ENCODE assay signal across 16 cellular contexts in genomic region chr5:179860301-179860700, GRCh38. TPM values are rescaled to one million over a fixed set of nuclear protein-coding genes. Genes with fewer than 3 reads are reported as not detected.
DNase-seq lines count a peak whose midpoint lies in the region; ATAC-seq and TF ChIP-seq lines count a peak whose summit lies in the region.
"Had no signal": no experiment of that assay in that cellular context is flagged by ENCODE, and none has a peak within 500 bp of the region (broad histone marks: within the 10 kb centered on the region; RNA-seq: fewer than 3 reads in every experiment).

No MANE protein-coding gene starts in this region.

- H3K27ac Mint-ChIP-seq in CD4-positive, CD25-positive, alpha-beta regulatory T cell = no peak overlapping the region
- no peak overlapping the region for H3K27ac Mint-ChIP-seq in activated naive CD8-positive, alpha-beta T cell treated with anti-CD3 and anti-CD28 coated beads, Interleukin-2, amount 10 ng/mL, durations not matched to agents 7 days and 5 days
- peak overlapping the region; percentile 44 for H3K27ac Mint-ChIP-seq in nephron progenitor cell

- ATAC-seq in CD4-positive, CD25-positive, alpha-beta regulatory T cell (ENCODE audit: low read depth in 2 of 2) = no peak
- no peak for ATAC-seq in activated naive CD8-positive, alpha-beta T cell treated with anti-CD3 and anti-CD28 coated beads, Interleukin-2, amount 10 ng/mL, durations not matched to agents 7 days and 5 days (ENCODE audit: low read depth)
- no peak for ATAC-seq in GM18519 (IDR thresholded peaks at IDR 0.05; ENCODE audit: low FRiP score, unreplicated experiment)
- ATAC-seq: heart right ventricle, Right ventricle myocardium inferior, sciatic nerve had no signal

- no peak for TF ChIP-seq POLR2A in lower leg skin (IDR thresholded peaks at IDR 0.05)

- H3K36me3 ChIP-seq in CD4-positive, CD25-positive, alpha-beta regulatory T cell (ENCODE audit: control insufficient read depth, insufficient read depth, low read length) = peaks cover 10% of the 10 kb centered on the region
- peaks cover 4% of the 10 kb centered on the region; the same call in 1 of the 2 replicates for H3K36me3 ChIP-seq in ES-I3 (ENCODE audit: insufficient read depth, low read length)

- no peak for TF ChIP-seq CTCF in nephron progenitor cell (IDR thresholded peaks at IDR 0.05)
- no peak for TF ChIP-seq CTCF in lower leg skin (IDR thresholded peaks at IDR 0.05)

- no peaks in the 10 kb centered on the region for H3K9me3 ChIP-seq in CD4-positive, CD25-positive, alpha-beta regulatory T cell (ENCODE audit: control insufficient read depth in 2 of 2, low read length in 2 of 2)
- no peaks in the 10 kb centered on the region; the same call in 1 of the 2 replicates for H3K9me3 ChIP-seq in ES-I3 (ENCODE audit: control insufficient read depth, insufficient read depth, low read length)

- H3K4me3 Mint-ChIP-seq in CD4-positive, CD25-positive, alpha-beta regulatory T cell = peak overlapping the region; percentile 74 to 99 (median 92)
- peak overlapping the region; percentile 12 for H3K4me3 Mint-ChIP-seq in activated naive CD8-positive, alpha-beta T cell treated with anti-CD3 and anti-CD28 coated beads, Interleukin-2, amount 10 ng/mL, durations not matched to agents 7 days and 5 days
- H3K4me3 Mint-ChIP-seq in nephron progenitor cell = peak overlapping the region; percentile 93

- H3K27me3 Mint-ChIP-seq in CD4-positive, CD25-positive, alpha-beta regulatory T cell = no peaks in the 10 kb centered on the region
- H3K27me3 Mint-ChIP-seq in activated naive CD8-positive, alpha-beta T cell treated with anti-CD3 and anti-CD28 coated beads, Interleukin-2, amount 10 ng/mL, durations not matched to agents 7 days and 5 days = no peaks in the 10 kb centered on the region
- peaks cover 10% of the 10 kb centered on the region for H3K27me3 Mint-ChIP-seq in nephron progenitor cell (ENCODE audit: low read depth, poor library complexity)

- peaks cover 10% of the 10 kb centered on the region for H3K36me3 Mint-ChIP-seq in CD4-positive, CD25-positive, alpha-beta regulatory T cell
- H3K36me3 Mint-ChIP-seq in activated naive CD8-positive, alpha-beta T cell treated with anti-CD3 and anti-CD28 coated beads, Interleukin-2, amount 10 ng/mL, durations not matched to agents 7 days and 5 days = peaks cover 15% of the 10 kb centered on the region
- H3K36me3 Mint-ChIP-seq in nephron progenitor cell (ENCODE audit: low read depth) = peaks cover 40% of the 10 kb centered on the region

- POLR2A ChIA-PET in activated naive CD8-positive, alpha-beta T cell treated with anti-CD3 and anti-CD28 coated beads, Interleukin-2, amount 10 ng/mL, durations not matched to agents 7 days and 5 days (lab: Charles Lee) = no interaction called here

- no peak for DNase-seq in CD4-positive, CD25-positive, alpha-beta regulatory T cell
- no peak for DNase-seq in activated naive CD8-positive, alpha-beta T cell treated with anti-CD3 and anti-CD28 coated beads, Interleukin-2, amount 10 ng/mL, durations not matched to agents 7 days and 5 days
- DNase-seq in nephron progenitor cell (no peak), mesenteric fat pad (ENCODE audit: low spot score) (no peak), NCI-H1417 treated with DMSO at 0.1 percent for 48 hours (lab: John Stamatoyannopoulos, UW) (no peak), lower leg skin (ENCODE audit: low spot score in 2 of 2) (no peak)
- DNase-seq: amniotic stem cell; effector CD8-positive, alpha-beta T cell; heart right ventricle; midbrain; NCI-H446 treated with DMSO at 0.1 percent for 48 hours had no signal

- H3K27ac ChIP-seq in CD4-positive, CD25-positive, alpha-beta regulatory T cell (ENCODE audit: insufficient read depth, low read length, poor library complexity, severe bottlenecking) = no peak overlapping the region
- H3K27ac ChIP-seq: HL-60 had no signal

- intact Hi-C loops in lower leg skin (cut with DNase I; ENCODE audit: low total_unique reads) = no loop called here

- WGBS in lower leg skin, 2 donors = 48 to 64% methylated on average over 11 of the region's 11 CpGs

- H3K9ac ChIP-seq in ES-I3 (ENCODE audit: low read depth, low read length) = peak overlapping the region; percentile 95; the same call in 1 of the 2 replicates

- H3K4me1 ChIP-seq in CD4-positive, CD25-positive, alpha-beta regulatory T cell (ENCODE audit: control insufficient read depth, insufficient read depth, low read length, poor library complexity, severe bottlenecking) = peaks cover 13% of the 10 kb centered on the region
- peaks cover 5% of the 10 kb centered on the region; the same call in 1 of the 2 replicates for H3K4me1 ChIP-seq in ES-I3 (ENCODE audit: insufficient read depth, low read length)

- peaks cover 0 to 31% (median 16%) of the 10 kb centered on the region in 4 donors for H3K4me1 Mint-ChIP-seq in CD4-positive, CD25-positive, alpha-beta regulatory T cell
- H3K4me1 Mint-ChIP-seq in activated naive CD8-positive, alpha-beta T cell treated with anti-CD3 and anti-CD28 coated beads, Interleukin-2, amount 10 ng/mL, durations not matched to agents 7 days and 5 days = peaks cover 4% of the 10 kb centered on the region
- H3K4me1 Mint-ChIP-seq in nephron progenitor cell = peaks cover 29% of the 10 kb centered on the region

- H3K9me3 Mint-ChIP-seq in CD4-positive, CD25-positive, alpha-beta regulatory T cell = no peaks in the 10 kb centered on the region
- H3K9me3 Mint-ChIP-seq in activated naive CD8-positive, alpha-beta T cell treated with anti-CD3 and anti-CD28 coated beads, Interleukin-2, amount 10 ng/mL, durations not matched to agents 7 days and 5 days = no peaks in the 10 kb centered on the region
- H3K9me3 Mint-ChIP-seq in nephron progenitor cell = no peaks in the 10 kb centered on the region

- no peak overlapping the region for H3K4me3 ChIP-seq in CD4-positive, CD25-positive, alpha-beta regulatory T cell (ENCODE audit: low read depth, low read length)
- no peak overlapping the region for H3K4me3 ChIP-seq in lower leg skin (ENCODE audit: low read depth, poor library complexity, severe bottlenecking)

- H3K27me3 ChIP-seq in CD4-positive, CD25-positive, alpha-beta regulatory T cell (ENCODE audit: control insufficient read depth, insufficient read depth, low read length) = no peaks in the 10 kb centered on the region
- H3K27me3 ChIP-seq: heart right ventricle had no signal

RNA-seq across cellular contexts. Expression of gene MRNIP, which starts 1.7 kb away (rescaled TPM):
- total RNA-seq in CD4-positive, CD25-positive, alpha-beta regulatory T cell = 46.4 TPM
- polyA plus RNA-seq in CD4-positive, CD25-positive, alpha-beta regulatory T cell = 10 to 100 TPM; 10.2 to 18.5 (median 17.2) TPM
- total RNA-seq in activated naive CD8-positive, alpha-beta T cell treated with anti-CD3 and anti-CD28 coated beads, Interleukin-2, amount 10 ng/mL, durations not matched to agents 7 days and 5 days = 10 to 100 TPM; 46.1 to 47.4 TPM
- total RNA-seq in mesenteric fat pad (17.3 TPM), lower leg skin (10 to 100 TPM; 13.7 to 44.9 (median 26.5) TPM)

RNA-seq across cellular contexts. Expression of gene SQSTM1, which starts 39.6 kb away (rescaled TPM):
- 615 TPM for total RNA-seq in CD4-positive, CD25-positive, alpha-beta regulatory T cell
- polyA plus RNA-seq in CD4-positive, CD25-positive, alpha-beta regulatory T cell = 100 to 1,000 TPM; 219 to 283 (median 237) TPM
- total RNA-seq in activated naive CD8-positive, alpha-beta T cell treated with anti-CD3 and anti-CD28 coated beads, Interleukin-2, amount 10 ng/mL, durations not matched to agents 7 days and 5 days = 100 to 1,000 TPM; 196 to 216 TPM
- total RNA-seq in mesenteric fat pad (600 TPM), lower leg skin (100 to 1,000 TPM; 263 to 508 (median 298) TPM)

RNA-seq across cellular contexts. Expression of gene TBC1D9B, which starts 47.4 kb away (rescaled TPM):
- total RNA-seq in CD4-positive, CD25-positive, alpha-beta regulatory T cell = 53.1 TPM
- 10 to 100 TPM; 11.3 to 18.8 (median 15.1) TPM for polyA plus RNA-seq in CD4-positive, CD25-positive, alpha-beta regulatory T cell
- 10 to 100 TPM; 98.8 to 99.4 TPM for total RNA-seq in activated naive CD8-positive, alpha-beta T cell treated with anti-CD3 and anti-CD28 coated beads, Interleukin-2, amount 10 ng/mL, durations not matched to agents 7 days and 5 days
- 128 TPM for total RNA-seq in mesenteric fat pad
- 100 to 1,000 TPM in 2 of 4 donors, 10 to 100 TPM in 2; 71.4 to 125 (median 100) TPM for total RNA-seq in lower leg skin

RNA-seq across cellular contexts. Expression of gene MGAT4B, which starts 53.6 kb away (rescaled TPM):
- total RNA-seq in CD4-positive, CD25-positive, alpha-beta regulatory T cell = 134 TPM
- 10 to 100 TPM; 11.9 to 18.0 (median 13.8) TPM for polyA plus RNA-seq in CD4-positive, CD25-positive, alpha-beta regulatory T cell
- 100 to 1,000 TPM; 118 TPM for total RNA-seq in activated naive CD8-positive, alpha-beta T cell treated with anti-CD3 and anti-CD28 coated beads, Interleukin-2, amount 10 ng/mL, durations not matched to agents 7 days and 5 days
- total RNA-seq in mesenteric fat pad (87.6 TPM), lower leg skin (100 to 1,000 TPM in 2 of 4 donors, 10 to 100 TPM in 2; 86.3 to 113 (median 101) TPM)

Comparison
In these comparisons a context has a peak if more than half of its experiments do, and no peak if none do; other contexts are left out.
1. H3K4me3 Mint-ChIP-seq: peak in every context shown above with its lines; median percentile 93 in nephron progenitor cell; 92 in CD4-positive, CD25-positive, alpha-beta regulatory T cell; 12 in activated naive CD8-positive, alpha-beta T cell treated with anti-CD3 and anti-CD28 coated beads, Interleukin-2, amount 10 ng/mL, durations not matched to agents 7 days and 5 days.